In genomic region chr6:137291441-137291840, GRCh38 we compare ENCODE assay signal across 10 cellular contexts.
DNase-seq lines count a peak whose midpoint lies in the region; ATAC-seq and TF ChIP-seq lines count a peak whose summit lies in the region.
"Had no signal": no experiment of that assay in that cellular context is flagged by ENCODE, and none has a peak within 500 bp of the region (broad histone marks: within the 10 kb centered on the region; RNA-seq: fewer than 3 reads in every experiment).

No MANE protein-coding gene starts in this region.

- H4K20me1 ChIP-seq in BLaER1 treated with 17β-estradiol and CSF1 and Interleukin-3, amounts not matched to agents 10 nM and 100 nM, result no peaks in the 10 kb centered on the region

- H3K4me1 ChIP-seq in BLaER1 treated with 17β-estradiol and CSF1 and Interleukin-3, amounts not matched to agents 10 nM and 100 nM, result peaks cover 37 to 72% (median 43%) of the 10 kb centered on the region in 10 experiments
- H3K4me1 ChIP-seq in body of pancreas (peaks cover 13% of the 10 kb centered on the region), stomach (peaks cover 0 to 16% (median 0%) of the 10 kb centered on the region in 4 donors)

- peak overlapping the region in 10 of 11 experiments; percentile 20 to 65 (median 54); a peak in 18 of 22 replicates for H3K27ac ChIP-seq in BLaER1 treated with 17β-estradiol and CSF1 and Interleukin-3, amounts not matched to agents 10 nM and 100 nM
- H3K27ac ChIP-seq in body of pancreas (no peak overlapping the region), stomach (no peak overlapping the region)
- H3K27ac ChIP-seq: epithelial cell of prostate had no signal

- TF ChIP-seq CTCF in body of pancreas (IDR thresholded peaks at IDR 0.05), result no peak
- TF ChIP-seq CTCF in lower leg skin (IDR thresholded peaks at IDR 0.05), result no peak
- no peak for TF ChIP-seq CTCF in stomach (IDR thresholded peaks at IDR 0.05)

- ATAC-seq in body of pancreas (no peak), GM18505 (IDR thresholded peaks at IDR 0.05; ENCODE audit: unreplicated experiment) (no peak)

- H3K9me3 ChIP-seq in BLaER1 treated with 17β-estradiol and CSF1 and Interleukin-3, amounts not matched to agents 10 nM and 100 nM (replicated peaks in 1 of 11), result peaks cover 4 to 22% (median 11%) of the 10 kb centered on the region in 11 experiments; a peak in 16 of 22 replicates
- H3K9me3 ChIP-seq in body of pancreas (no peaks in the 10 kb centered on the region), stomach (no peaks in the 10 kb centered on the region)

- H3K27me3 ChIP-seq in BLaER1 treated with 17β-estradiol and CSF1 and Interleukin-3, amounts not matched to agents 10 nM and 100 nM, result peaks cover 0 to 18% (median 0%) of the 10 kb centered on the region in 11 experiments; a peak in 2 of 22 replicates
- H3K27me3 ChIP-seq in body of pancreas (no peaks in the 10 kb centered on the region), stomach (no peaks in the 10 kb centered on the region)

- peak overlapping the region in 4 of 11 experiments; percentile 12 to 55 (median 32); a peak in 4 of 22 replicates for H3K9ac ChIP-seq in BLaER1 treated with 17β-estradiol and CSF1 and Interleukin-3, amounts not matched to agents 10 nM and 100 nM

- DNase-seq in NCI-H1105 (lab: John Stamatoyannopoulos, UW) (peak; percentile 6), body of pancreas (peak in 3 of 4 donors; percentile 20 to 73 (median 27)), lower leg skin (ENCODE audit: low spot score in 2 of 2) (peak; percentile 78 to 86), stomach (no peak), epidermal melanocyte (ENCODE audit: insufficient read length, low spot score) (no peak), NCI-H774 (lab: John Stamatoyannopoulos, UW) (no peak)
- DNase-seq: activated CD4-positive, CD25-positive, alpha-beta regulatory T cell treated with anti-CD3 and anti-CD28 coated beads, Interleukin-2, amount 50 U/mL, for 72 hours had no signal

- TF ChIP-seq POLR2A in body of pancreas (IDR thresholded peaks at IDR 0.05) (no peak), lower leg skin (IDR thresholded peaks at IDR 0.05) (no peak), stomach (IDR thresholded peaks at IDR 0.05) (no peak), GM18505 (IDR thresholded peaks at IDR 0.05; ENCODE audit: borderline replicate concordance, extremely low read depth, insufficient read depth, insufficient read length) (no peak)

- TF ChIP-seq EP300 in stomach (IDR thresholded peaks at IDR 0.05), result no peak

- intact Hi-C loops in body of pancreas (cut with DNase I) (no loop called here), lower leg skin (cut with DNase I; ENCODE audit: low total_unique reads) (no loop called here), stomach (cut with DNase I; ENCODE audit: low total_unique reads) (no loop called here)

- WGBS in body of pancreas, 2 donors, result 44 to 52% methylated on average over 3 of the region's 3 CpGs
- 22 to 26% methylated on average over 3 of the region's 3 CpGs for WGBS in lower leg skin, 2 donors
- WGBS in stomach, 5 donors, result 28 to 55% (median 36%) methylated on average over 3 of the region's 3 CpGs

- 0 out of 20 replicates have a peak overlapping the region, but pooled peaks of 1 of the 10 experiments have one; percentile 31 for H3K4me3 ChIP-seq in BLaER1 treated with 17β-estradiol and CSF1 and Interleukin-3, amounts not matched to agents 10 nM and 100 nM
- H3K4me3 ChIP-seq in body of pancreas (no peak overlapping the region), lower leg skin (ENCODE audit: low read depth, poor library complexity, severe bottlenecking) (no peak overlapping the region), stomach (no peak overlapping the region)

- H3K36me3 ChIP-seq in BLaER1 treated with 17β-estradiol and CSF1 and Interleukin-3, amounts not matched to agents 10 nM and 100 nM, result no peaks in the 10 kb centered on the region
- H3K36me3 ChIP-seq in body of pancreas (replicated peaks in 1 of 2; ENCODE audit: insufficient read depth in 1 of 2, low read depth in 2 of 2) (no peaks in the 10 kb centered on the region), stomach (no peaks in the 10 kb centered on the region)

- H3K4me2 ChIP-seq in BLaER1 treated with 17β-estradiol and CSF1 and Interleukin-3, amounts not matched to agents 10 nM and 100 nM, result peak overlapping the region; percentile 66 to 89 (median 82)

Comparison
In these comparisons a context has a peak if more than half of its experiments do, and no peak if none do; other contexts are left out.
1. H3K27ac ChIP-seq: peak in BLaER1 treated with 17β-estradiol and CSF1 and Interleukin-3, amounts not matched to agents 10 nM and 100 nM (10 of 11); none in body of pancreas (0 of 4) and stomach (0 of 5).
2. DNase-seq: peak in NCI-H1105 (single experiment), body of pancreas (3 of 4) and lower leg skin (2 of 2); none in stomach (single experiment), epidermal melanocyte (single experiment) and NCI-H774 (single experiment).